ENCODE assay signal across 32 cellular contexts in the genomic region with DNA sequence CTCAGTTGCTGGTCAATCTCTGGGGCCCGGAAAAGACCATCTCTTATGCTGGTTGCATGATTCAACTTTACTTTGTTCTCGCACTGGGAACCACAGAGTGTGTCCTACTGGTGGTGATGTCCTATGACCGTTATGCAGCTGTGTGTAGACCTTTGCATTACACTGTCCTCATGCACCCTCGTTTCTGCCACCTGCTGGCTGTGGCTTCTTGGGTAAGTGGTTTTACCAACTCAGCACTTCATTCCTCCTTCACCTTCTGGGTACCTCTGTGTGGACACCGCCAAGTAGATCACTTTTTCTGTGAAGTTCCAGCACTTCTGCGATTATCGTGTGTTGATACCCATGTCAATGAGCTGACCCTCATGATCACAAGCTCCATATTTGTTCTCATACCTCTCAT. TPM values are rescaled to one million over a fixed set of nuclear protein-coding genes. Genes with fewer than 3 reads are reported as not detected.
A peak's percentile ranks its signal among the peaks of the same experiment; 100 is the strongest.
DNase-seq lines count a peak whose midpoint lies in the region; ATAC-seq, FAIRE-seq and TF ChIP-seq lines count a peak whose summit lies in the region.
"Had no signal": no experiment of that assay in that cellular context is flagged by ENCODE, and none has a peak within 500 bp of the region (broad histone marks: within the 10 kb centered on the region; RNA-seq: fewer than 3 reads in every experiment).

No MANE protein-coding gene starts in this region.

- H2BK120ac ChIP-seq in mesenchymal stem cell (ENCODE audit: low read depth, low read length): no peak overlapping the region

- H2BK12ac ChIP-seq in mesenchymal stem cell (ENCODE audit: low read length in 2 of 2): no peak overlapping the region

- no peak overlapping the region for H4K8ac ChIP-seq in mesenchymal stem cell (ENCODE audit: low read length)

- peak in 1 of 2 experiments; percentile 22 for DNase-seq in A549 (ENCODE audit: low read depth in 1 of 2, low spot score in 1 of 2)
- peak; percentile 1 for DNase-seq in ELR (ENCODE audit: low read depth)
- DNase-seq in NAMALWA (ENCODE audit: low spot score): peak; percentile 41
- DNase-seq in WERI-Rb-1: peak; percentile 17
- DNase-seq in upper lobe of right lung: no peak
- no peak for DNase-seq in omental fat pad (ENCODE audit: low spot score)
- no peak for DNase-seq in mesenchymal stem cell
- DNase-seq: activated CD4-positive, alpha-beta T cell treated with anti-CD3 and anti-CD28 coated beads, Interleukin-2, amount 50 U/mL, for 1 hour; activated effector memory CD4-positive, alpha-beta T cell treated with Interleukin-2 at 50 U/mL for 16 hours; activated naive CD8-positive, alpha-beta T cell treated with anti-CD3 and anti-CD28 coated beads, Interleukin-2, amount 50 U/mL, for 24 hours; body of pancreas; effector CD8-positive, alpha-beta T cell; gastrocnemius medialis; GF-D8; hypothalamus; MV-4-11; NCI-H187 treated with DMSO at 0.1 percent for 48 hours; NCI-H69; occipital lobe; SJCRH30; stimulated activated CD4-positive, alpha-beta T cell treated with anti-CD3 and anti-CD28 coated beads, Interleukin-4, amount 100 ng/mL, for 24 hours; stimulated activated naive CD8-positive, alpha-beta T cell treated with anti-CD3 and anti-CD28 coated beads, Interleukin-15, amount 100 ng/mL, for 72 hours; tibial artery had no signal

- no peaks in the 10 kb centered on the region for H3K79me1 ChIP-seq in mesenchymal stem cell (replicated peaks; ENCODE audit: low read length, poor library complexity, severe bottlenecking)

- POLR2A ChIA-PET in A549 (lab: Yijun Ruan, JAX): no interaction called here

- ATAC-seq in A549 (peak; percentile 54 to 71; a peak in 3 of 6 replicates), HG03196 (IDR thresholded peaks at IDR 0.05; ENCODE audit: unreplicated experiment) (no peak), upper lobe of right lung (no peak), omental fat pad (ENCODE audit: low FRiP score) (no peak)
- ATAC-seq: activated naive CD8-positive, alpha-beta T cell treated with anti-CD3 and anti-CD28 coated beads, Interleukin-2, amount 50 U/mL, for 24 hours; body of pancreas; esophagus mucosa; gastrocnemius medialis; stimulated activated naive CD8-positive, alpha-beta T cell treated with anti-CD3 and anti-CD28 coated beads, Interleukin-15, amount 100 ng/mL, for 72 hours had no signal

- H3K36me3 ChIP-seq in WERI-Rb-1: no peaks in the 10 kb centered on the region
- H3K36me3 ChIP-seq in upper lobe of right lung: no peaks in the 10 kb centered on the region
- no peaks in the 10 kb centered on the region for H3K36me3 ChIP-seq in mesenchymal stem cell (ENCODE audit: control insufficient read depth in 1 of 2, insufficient read depth in 2 of 2, low read depth in 1 of 2, low read length in 2 of 2)
- H3K36me3 ChIP-seq: gastrocnemius medialis, SJCRH30, tibial artery had no signal

- no peak overlapping the region for H3K4me3 ChIP-seq in A549
- no peak overlapping the region for H3K4me3 ChIP-seq in WERI-Rb-1 (ENCODE audit: low read depth, low read length)
- H3K4me3 ChIP-seq in upper lobe of right lung: no peak overlapping the region
- H3K4me3 ChIP-seq in mesenchymal stem cell (ENCODE audit: insufficient read depth in 1 of 2, low read depth in 1 of 2, low read length in 2 of 2): no peak overlapping the region
- H3K4me3 ChIP-seq: body of pancreas, gastrocnemius medialis, PC-9, SJCRH30, tibial artery had no signal

- H2BK15ac ChIP-seq in mesenchymal stem cell (ENCODE audit: low read depth, poor library complexity, severe bottlenecking): no peak overlapping the region

- TF ChIP-seq CTCF in A549 (IDR thresholded peaks at IDR 0.05): no peak
- TF ChIP-seq CTCF in WERI-Rb-1 (IDR thresholded peaks at IDR 0.05; ENCODE audit: low read depth, low read length): 0 out of 2 replicates have a peak, but pooled peaks have one; percentile 22
- TF ChIP-seq CTCF in upper lobe of right lung (IDR thresholded peaks at IDR 0.05): no peak
- TF ChIP-seq CTCF in omental fat pad (IDR thresholded peaks at IDR 0.05): no peak

- H2AFZ ChIP-seq in mesenchymal stem cell (ENCODE audit: low read depth, low read length): no peak overlapping the region
- H2AFZ ChIP-seq: PC-9 had no signal

- H3K9ac ChIP-seq in mesenchymal stem cell (ENCODE audit: low read length): no peak overlapping the region

- H2AK5ac ChIP-seq in mesenchymal stem cell (ENCODE audit: low read length, severe bottlenecking): no peak overlapping the region

- H2BK5ac ChIP-seq in mesenchymal stem cell (ENCODE audit: low read depth, low read length, poor library complexity, severe bottlenecking): no peak overlapping the region

- intact Hi-C loops in upper lobe of right lung (cut with DNase I): no loop called here

- no peak for TF ChIP-seq EP300 in A549 (IDR thresholded peaks at IDR 0.05)

- H3K4ac ChIP-seq in mesenchymal stem cell (ENCODE audit: low read depth in 1 of 2, low read length in 2 of 2): no peak overlapping the region

- no peaks in the 10 kb centered on the region for H3K4me1 ChIP-seq in A549
- H3K4me1 ChIP-seq in upper lobe of right lung: no peaks in the 10 kb centered on the region
- H3K4me1 ChIP-seq in mesenchymal stem cell (ENCODE audit: control insufficient read depth, insufficient read depth, low read depth, low read length): no peaks in the 10 kb centered on the region
- H3K4me1 ChIP-seq: body of pancreas, gastrocnemius medialis, SJCRH30, tibial artery had no signal

- FAIRE-seq in A549 (lab: Jason Lieb, UNC): no peak

- H3K27ac ChIP-seq in A549 (no peak overlapping the region), WERI-Rb-1 (no peak overlapping the region), upper lobe of right lung (no peak overlapping the region), mesenchymal stem cell (ENCODE audit: low read length, poor library complexity, severe bottlenecking) (no peak overlapping the region)
- H3K27ac ChIP-seq: body of pancreas, gastrocnemius medialis, HL-60, PC-9, SJCRH30, tibial artery had no signal

- no peak overlapping the region for H3K18ac ChIP-seq in mesenchymal stem cell (ENCODE audit: low read depth in 1 of 2, low read length in 2 of 2)

- H3K14ac ChIP-seq in mesenchymal stem cell (ENCODE audit: low read length in 2 of 2): no peak overlapping the region

- TF ChIP-seq RAD21 in A549 (conservative IDR thresholded peaks at IDR 0.05 in 1 of 2, IDR thresholded peaks at IDR 0.05 in 1 of 2): no peak

- no peak overlapping the region for H4K91ac ChIP-seq in mesenchymal stem cell (ENCODE audit: low read length)

- TF ChIP-seq POLR2A in A549 (IDR thresholded peaks at IDR 0.05; ENCODE audit: low read length): no peak

- no peaks in the 10 kb centered on the region for H3K9me3 ChIP-seq in A549
- H3K9me3 ChIP-seq in WERI-Rb-1 (ENCODE audit: severe bottlenecking): no peaks in the 10 kb centered on the region
- H3K9me3 ChIP-seq in upper lobe of right lung: no peaks in the 10 kb centered on the region
- no peaks in the 10 kb centered on the region for H3K9me3 ChIP-seq in mesenchymal stem cell (ENCODE audit: control insufficient read depth, low read length)
- H3K9me3 ChIP-seq: body of pancreas, gastrocnemius medialis, SJCRH30, tibial artery had no signal

- H3K27me3 ChIP-seq in WERI-Rb-1 (ENCODE audit: insufficient read depth, low read depth, severe bottlenecking): peaks cover 73% of the 10 kb centered on the region
- no peaks in the 10 kb centered on the region for H3K27me3 ChIP-seq in upper lobe of right lung
- no peaks in the 10 kb centered on the region for H3K27me3 ChIP-seq in mesenchymal stem cell (ENCODE audit: control insufficient read depth in 1 of 2, insufficient read depth in 1 of 2, low read length in 2 of 2)
- H3K27me3 ChIP-seq: body of pancreas, gastrocnemius medialis, SJCRH30, tibial artery had no signal

- no peak overlapping the region for H3K23ac ChIP-seq in mesenchymal stem cell (ENCODE audit: low read length in 2 of 2)

- CTCF ChIA-PET in A549 (lab: Yijun Ruan, JAX): no interaction called here

- WGBS in A549 (ENCODE audit: missing lambda C conversion rate): 44% methylated on average over 4 of the region's 7 CpGs
- 60% methylated on average over 7 of the region's 7 CpGs for WGBS in mesenchymal stem cell

- H3K4me2 ChIP-seq in A549 (no peak overlapping the region), mesenchymal stem cell (ENCODE audit: low read length, poor library complexity, severe bottlenecking) (no peak overlapping the region)
- H3K4me2 ChIP-seq: PC-9 had no signal

RNA-seq across cellular contexts. Expression of gene OR2J3, which starts 4.3 kb away (rescaled TPM):
- polyA plus RNA-seq in A549 (2011; rRNA removed) (not detected in 2 replicates), A549 (2017; fragmentation: RNase III; extraction: RNeasy Plus Mini Kit Qiagen cat#74134 plus additional on column Dnase treatment) (not detected in 3 replicates)
- not detected in 2 replicates for polyA plus RNA-seq in A549 (2012; cell fraction: cytosol; rRNA removed)
- polyA plus RNA-seq in A549 (2012; cell fraction: nucleus; rRNA removed): not detected in 2 replicates
- polyA minus RNA-seq in A549 (2011; rRNA and poly(A)+ RNA removed): 0.41 TPM in 1 of 2 replicates, not detected in the other
- total RNA-seq in upper lobe of right lung (not detected), omental fat pad (not detected)
- polyA plus RNA-seq in mesenchymal stem cell (2013, experiment 1 of 2): not detected
- not detected for polyA plus RNA-seq in mesenchymal stem cell (2013, experiment 2 of 2)
- total RNA-seq: body of pancreas; CD4-positive, CD25-positive, alpha-beta regulatory T cell; esophagus mucosa; gastrocnemius medialis; kidney epithelial cell; occipital lobe; PC-9; renal cortical epithelial cell; SJCRH30; T-helper 1 cell treated with Interleukin-12 subunit alpha and Interleukin-12 subunit beta and Interleukin-4 antibody, amounts not matched to agents 30 ng/mL and 1 ng/mL, for 36 hours had no signal
- polyA plus RNA-seq: CD4-positive, CD25-positive, alpha-beta regulatory T cell; IgD-negative memory B cell had no signal

RNA-seq across cellular contexts. Expression of gene OR2J1, which starts 12.8 kb away (rescaled TPM):
- not detected in 2 replicates for polyA plus RNA-seq in A549 (2011; rRNA removed)
- not detected in 2 replicates for polyA plus RNA-seq in A549 (2012; cell fraction: cytosol; rRNA removed)
- not detected in 2 replicates for polyA plus RNA-seq in A549 (2012; cell fraction: nucleus; rRNA removed)
- not detected in 3 replicates for polyA plus RNA-seq in A549 (2017; fragmentation: RNase III; extraction: RNeasy Plus Mini Kit Qiagen cat#74134 plus additional on column Dnase treatment)
- 0.58 TPM in 1 of 2 replicates, not detected in the other for polyA minus RNA-seq in A549 (2011; rRNA and poly(A)+ RNA removed)
- not detected for total RNA-seq in upper lobe of right lung
- total RNA-seq in omental fat pad: not detected
- polyA plus RNA-seq in mesenchymal stem cell (2013, experiment 1 of 2): not detected
- polyA plus RNA-seq in mesenchymal stem cell (2013, experiment 2 of 2): not detected
- total RNA-seq: body of pancreas; CD4-positive, CD25-positive, alpha-beta regulatory T cell; esophagus mucosa; gastrocnemius medialis; kidney epithelial cell; occipital lobe; PC-9; renal cortical epithelial cell; SJCRH30; T-helper 1 cell treated with Interleukin-12 subunit alpha and Interleukin-12 subunit beta and Interleukin-4 antibody, amounts not matched to agents 30 ng/mL and 1 ng/mL, for 36 hours had no signal
- polyA plus RNA-seq: CD4-positive, CD25-positive, alpha-beta regulatory T cell; IgD-negative memory B cell had no signal

RNA-seq across cellular contexts. Expression of gene OR2B3, which starts 25.0 kb away (rescaled TPM):
- polyA plus RNA-seq in A549 (2011; rRNA removed): not detected in 2 replicates
- polyA plus RNA-seq in A549 (2012; cell fraction: cytosol; rRNA removed): not detected in 2 replicates
- polyA plus RNA-seq in A549 (2012; cell fraction: nucleus; rRNA removed): not detected in 2 replicates
- not detected in 3 replicates for polyA plus RNA-seq in A549 (2017; fragmentation: RNase III; extraction: RNeasy Plus Mini Kit Qiagen cat#74134 plus additional on column Dnase treatment)
- not detected in 2 replicates for polyA minus RNA-seq in A549 (2011; rRNA and poly(A)+ RNA removed)
- total RNA-seq in upper lobe of right lung: not detected
- not detected for total RNA-seq in omental fat pad
- polyA plus RNA-seq in mesenchymal stem cell (2013, experiment 1 of 2): not detected
- polyA plus RNA-seq in mesenchymal stem cell (2013, experiment 2 of 2): not detected
- total RNA-seq: body of pancreas; CD4-positive, CD25-positive, alpha-beta regulatory T cell; esophagus mucosa; gastrocnemius medialis; kidney epithelial cell; occipital lobe; PC-9; renal cortical epithelial cell; SJCRH30; T-helper 1 cell treated with Interleukin-12 subunit alpha and Interleukin-12 subunit beta and Interleukin-4 antibody, amounts not matched to agents 30 ng/mL and 1 ng/mL, for 36 hours had no signal
- polyA plus RNA-seq: CD4-positive, CD25-positive, alpha-beta regulatory T cell; IgD-negative memory B cell had no signal

RNA-seq across cellular contexts. Expression of gene OR2J2, which starts 58.6 kb away (rescaled TPM):
- polyA plus RNA-seq in A549 (2011; rRNA removed): not detected in 2 replicates
- polyA plus RNA-seq in A549 (2012; cell fraction: cytosol; rRNA removed): not detected in 2 replicates
- polyA plus RNA-seq in A549 (2012; cell fraction: nucleus; rRNA removed): not detected in 2 replicates
- polyA plus RNA-seq in A549 (2017; fragmentation: RNase III; extraction: RNeasy Plus Mini Kit Qiagen cat#74134 plus additional on column Dnase treatment): not detected in 3 replicates
- not detected in 2 replicates for polyA minus RNA-seq in A549 (2011; rRNA and poly(A)+ RNA removed)
- total RNA-seq in upper lobe of right lung: not detected
- total RNA-seq in omental fat pad: not detected
- polyA plus RNA-seq in mesenchymal stem cell (2013, experiment 1 of 2): not detected
- not detected for polyA plus RNA-seq in mesenchymal stem cell (2013, experiment 2 of 2)
- total RNA-seq: body of pancreas; CD4-positive, CD25-positive, alpha-beta regulatory T cell; esophagus mucosa; gastrocnemius medialis; kidney epithelial cell; occipital lobe; PC-9; renal cortical epithelial cell; SJCRH30; T-helper 1 cell treated with Interleukin-12 subunit alpha and Interleukin-12 subunit beta and Interleukin-4 antibody, amounts not matched to agents 30 ng/mL and 1 ng/mL, for 36 hours had no signal
- polyA plus RNA-seq: CD4-positive, CD25-positive, alpha-beta regulatory T cell; IgD-negative memory B cell had no signal

Comparison
In these comparisons a context has a peak if more than half of its experiments do, and no peak if none do; other contexts are left out.
1. ATAC-seq: peak in A549 (2 of 2); none in HG03196 (single experiment), upper lobe of right lung (single experiment) and omental fat pad (single experiment).
2. DNase-seq: peak in ELR (single experiment), NAMALWA (single experiment) and WERI-Rb-1 (single experiment); none in upper lobe of right lung (single experiment), omental fat pad (single experiment) and mesenchymal stem cell (single experiment).